Comparison of ENCODE assay signal across 30 cellular contexts in genomic region chr4:122090989-122091388, GRCh38.
"Had no signal": no experiment of that assay in that cellular context is flagged by ENCODE, and none has a peak within 500 bp of the region (broad histone marks: within the 10 kb centered on the region; RNA-seq: fewer than 3 reads in every experiment).

No MANE protein-coding gene starts in this region.

- H3K4me3 Mint-ChIP-seq: naive thymus-derived CD8-positive, alpha-beta T cell; natural killer cell treated with Interleukin-12 subunit alpha and Interleukin-12 subunit beta and Interleukin-15 and Interleukin-18, amount 100 ng/mL, for 72 hours; nephron progenitor cell; neural crest cell; stimulated activated memory B cell treated with anti-CD40 and anti-IgM and Interleukin-4, amounts not matched to agents 10 μg/mL and 1 μg/mL and 100 μg/mL, for 72 hours; stimulated activated naive CD8-positive, alpha-beta T cell treated with anti-CD3 and anti-CD28 coated beads, Interleukin-15, amount 100 ng/mL, for 72 hours; type B pancreatic cell had no signal

- H3K4me1 Mint-ChIP-seq: naive thymus-derived CD8-positive, alpha-beta T cell; neural crest cell; stimulated activated memory B cell treated with anti-CD40 and anti-IgM and Interleukin-4, amounts not matched to agents 10 μg/mL and 1 μg/mL and 100 μg/mL, for 72 hours; stimulated activated naive CD8-positive, alpha-beta T cell treated with anti-CD3 and anti-CD28 coated beads, Interleukin-15, amount 100 ng/mL, for 72 hours had no signal

- FAIRE-seq: small intestine, urothelium cell line had no signal

- H3K9ac ChIP-seq: parathyroid adenoma had no signal

- H3K27me3 ChIP-seq: neutrophil, right lobe of liver, sigmoid colon, suprapubic skin, testis, tibial artery, transverse colon, vagina had no signal

- DNase-seq: naive thymus-derived CD8-positive, alpha-beta T cell; nephron progenitor cell; nucleus accumbens; posterior cingulate gyrus; psoas muscle; right cardiac atrium; right lobe of liver; sigmoid colon; small intestine; stimulated activated CD4-positive, alpha-beta T cell treated with anti-CD3 and anti-CD28 coated beads, Interleukin-1b, Interleukin-23, amount 100 ng/mL, for 48 hours; stimulated activated CD4-positive, alpha-beta T cell treated with anti-CD3 and anti-CD28 coated beads, Interleukin-4, amount 100 ng/mL, for 1 hour; stimulated activated CD4-positive, alpha-beta T cell treated with anti-CD3 and anti-CD28 coated beads, Interleukin-4, amount 100 ng/mL, for 4 hours; stimulated activated CD8-positive, alpha-beta memory T cell treated with anti-CD3 and anti-CD28 coated beads, Interleukin-4, amount 100 ng/mL, for 48 hours; stimulated activated naive CD4-positive, alpha-beta T cell; stimulated activated naive CD8-positive, alpha-beta T cell treated with anti-CD3 and anti-CD28 coated beads, Interleukin-15, amount 100 ng/mL, for 72 hours; stimulated activated naive CD8-positive, alpha-beta T cell treated with anti-CD3 and anti-CD28 coated beads, Interleukin-15, Interleukin-2, amounts not matched to agents 100 U/mL and 50 U/mL, for 24 hours; substantia nigra; testis; tibial artery; transverse colon had no signal

- H3K27me3 Mint-ChIP-seq: progenitor cell of endocrine pancreas; stimulated activated naive CD8-positive, alpha-beta T cell treated with anti-CD3 and anti-CD28 coated beads, Interleukin-15, amount 100 ng/mL, for 72 hours; type B pancreatic cell had no signal

- H3K4me3 ChIP-seq: psoas muscle, right lobe of liver, sigmoid colon, suprapubic skin, testis, tibial artery, transverse colon, vagina had no signal

- H3K27ac ChIP-seq: neutrophil, parathyroid adenoma, psoas muscle, right lobe of liver, sigmoid colon, suprapubic skin, testis, tibial artery, transverse colon, vagina had no signal

- H3K36me3 ChIP-seq: neutrophil, right lobe of liver, sigmoid colon, suprapubic skin, tibial artery, transverse colon, vagina had no signal

- H3K79me2 ChIP-seq: parathyroid adenoma had no signal

- H3K27ac Mint-ChIP-seq: naive thymus-derived CD8-positive, alpha-beta T cell; natural killer cell treated with Interleukin-12 subunit alpha and Interleukin-12 subunit beta and Interleukin-15 and Interleukin-18, amount 100 ng/mL, for 72 hours; nephron progenitor cell; progenitor cell of endocrine pancreas; stimulated activated memory B cell treated with anti-CD40 and anti-IgM and Interleukin-4, amounts not matched to agents 10 μg/mL and 1 μg/mL and 100 μg/mL, for 72 hours; stimulated activated naive CD8-positive, alpha-beta T cell treated with anti-CD3 and anti-CD28 coated beads, Interleukin-15, amount 100 ng/mL, for 72 hours; type B pancreatic cell had no signal

- H3K4me1 ChIP-seq: parathyroid adenoma, psoas muscle, right lobe of liver, sigmoid colon, suprapubic skin, testis, transverse colon, vagina had no signal

- H3K9me3 ChIP-seq: neutrophil, psoas muscle, right lobe of liver, sigmoid colon, suprapubic skin, testis, tibial artery, transverse colon, vagina had no signal

- H3K9me3 Mint-ChIP-seq: naive thymus-derived CD8-positive, alpha-beta T cell; natural killer cell treated with Interleukin-12 subunit alpha and Interleukin-12 subunit beta and Interleukin-15 and Interleukin-18, amount 100 ng/mL, for 72 hours; neural crest cell; stimulated activated naive CD8-positive, alpha-beta T cell treated with anti-CD3 and anti-CD28 coated beads, Interleukin-15, amount 100 ng/mL, for 72 hours; type B pancreatic cell had no signal

- H3K36me3 Mint-ChIP-seq: naive thymus-derived CD8-positive, alpha-beta T cell; natural killer cell treated with Interleukin-12 subunit alpha and Interleukin-12 subunit beta and Interleukin-15 and Interleukin-18, amount 100 ng/mL, for 72 hours; stimulated activated memory B cell treated with anti-CD40 and anti-IgM and Interleukin-4, amounts not matched to agents 10 μg/mL and 1 μg/mL and 100 μg/mL, for 72 hours; type B pancreatic cell had no signal

- ATAC-seq: naive thymus-derived CD8-positive, alpha-beta T cell; natural killer cell treated with Interleukin-12 subunit alpha and Interleukin-12 subunit beta and Interleukin-15 and Interleukin-18, amount 100 ng/mL, for 72 hours; psoas muscle; right cardiac atrium; right lobe of liver; stimulated activated memory B cell treated with anti-CD40 and anti-IgM and Interleukin-4, amounts not matched to agents 10 μg/mL and 1 μg/mL and 100 μg/mL, for 72 hours; stimulated activated naive CD8-positive, alpha-beta T cell treated with anti-CD3 and anti-CD28 coated beads, Interleukin-15, amount 100 ng/mL, for 72 hours; stimulated activated naive CD8-positive, alpha-beta T cell treated with anti-CD3 and anti-CD28 coated beads, Interleukin-15, Interleukin-2, amounts not matched to agents 100 U/mL and 50 U/mL, for 24 hours had no signal

- H2AFZ ChIP-seq: parathyroid adenoma had no signal
